ENCODE assay signal across 29 cellular contexts in genomic region chr1:109475261-109475660, GRCh38. TPM values are rescaled to one million over a fixed set of nuclear protein-coding genes. Genes with fewer than 3 reads are reported as not detected.
"Had no signal": no experiment of that assay in that cellular context is flagged by ENCODE, and none has a peak within 500 bp of the region (broad histone marks: within the 10 kb centered on the region; RNA-seq: fewer than 3 reads in every experiment).

No MANE protein-coding gene starts in this region.

- H3K27me3 ChIP-seq: esophagus muscularis mucosa, sigmoid colon, stomach, tibial artery, upper lobe of left lung had no signal

- DNase-seq: dermis blood vessel endothelial cell; effector memory CD4-positive, alpha-beta T cell; foreskin melanocyte; head of caudate nucleus; kidney; naive B cell; right cardiac atrium; sigmoid colon; stimulated activated CD4-positive, alpha-beta T cell treated with anti-CD3 and anti-CD28 coated beads, Interleukin-2, amount 100 ng/mL, for 24 hours; stimulated activated CD4-positive, alpha-beta T cell treated with anti-CD3 and anti-CD28 coated beads, Interleukin-4, amount 100 ng/mL, for 24 hours; stimulated activated naive CD4-positive, alpha-beta T cell treated with Interleukin-2 at 50 U/mL for 16 hours; stomach; tibial artery; upper lobe of left lung had no signal

- H2AFZ ChIP-seq: parathyroid adenoma had no signal

- H3K79me2 ChIP-seq: parathyroid adenoma had no signal

- H3K36me3 Mint-ChIP-seq: memory B cell; naive B cell; natural killer cell treated with Interleukin-12 subunit alpha and Interleukin-12 subunit beta and Interleukin-15 and Interleukin-18, amount 100 ng/mL, for 72 hours; stimulated activated effector memory CD8-positive, alpha-beta T cell treated with anti-CD3 and anti-CD28 coated beads, Interleukin-12 subunit alpha, Interleukin-12 subunit beta, amount 100 ng/mL, for 72 hours had no signal

- H3K9ac ChIP-seq: parathyroid adenoma had no signal

- H3K27ac Mint-ChIP-seq: memory B cell; naive B cell; natural killer cell treated with Interleukin-12 subunit alpha and Interleukin-12 subunit beta and Interleukin-15 and Interleukin-18, amount 100 ng/mL, for 72 hours; progenitor cell of endocrine pancreas; stimulated activated effector memory CD8-positive, alpha-beta T cell treated with anti-CD3 and anti-CD28 coated beads, Interleukin-12 subunit alpha, Interleukin-12 subunit beta, amount 100 ng/mL, for 72 hours had no signal

- FAIRE-seq: endothelial cell of umbilical vein, kidney, urothelium cell line had no signal

- H3K4me1 ChIP-seq: esophagus muscularis mucosa, parathyroid adenoma, sigmoid colon, stomach, tibial artery, upper lobe of left lung had no signal

- H3K36me3 ChIP-seq: neutrophil, tibial artery, upper lobe of left lung had no signal

- H3K4me3 Mint-ChIP-seq: memory B cell; naive B cell; natural killer cell treated with Interleukin-12 subunit alpha and Interleukin-12 subunit beta and Interleukin-15 and Interleukin-18, amount 100 ng/mL, for 72 hours; neural crest cell; stimulated activated effector memory CD8-positive, alpha-beta T cell treated with anti-CD3 and anti-CD28 coated beads, Interleukin-12 subunit alpha, Interleukin-12 subunit beta, amount 100 ng/mL, for 72 hours had no signal

- H3K4me3 ChIP-seq: coronary artery, esophagus muscularis mucosa, lung, sigmoid colon, stomach, tibial artery, upper lobe of left lung had no signal

- H3K4me1 Mint-ChIP-seq: memory B cell; naive B cell; neural crest cell; stimulated activated effector memory CD8-positive, alpha-beta T cell treated with anti-CD3 and anti-CD28 coated beads, Interleukin-12 subunit alpha, Interleukin-12 subunit beta, amount 100 ng/mL, for 72 hours had no signal

- H3K27ac ChIP-seq: coronary artery, esophagus muscularis mucosa, neutrophil, parathyroid adenoma, sigmoid colon, stomach, tibial artery, upper lobe of left lung had no signal

- ATAC-seq: left lobe of liver; natural killer cell treated with Interleukin-12 subunit alpha and Interleukin-12 subunit beta and Interleukin-15 and Interleukin-18, amount 100 ng/mL, for 72 hours; stimulated activated effector memory CD8-positive, alpha-beta T cell treated with anti-CD3 and anti-CD28 coated beads, Interleukin-12 subunit alpha, Interleukin-12 subunit beta, amount 100 ng/mL, for 72 hours had no signal

- H3K9me3 ChIP-seq: esophagus muscularis mucosa, neutrophil, sigmoid colon, stomach, tibial artery, upper lobe of left lung had no signal

- H3K9me3 Mint-ChIP-seq: memory B cell; natural killer cell treated with Interleukin-12 subunit alpha and Interleukin-12 subunit beta and Interleukin-15 and Interleukin-18, amount 100 ng/mL, for 72 hours; neural crest cell; stimulated activated effector memory CD8-positive, alpha-beta T cell treated with anti-CD3 and anti-CD28 coated beads, Interleukin-12 subunit alpha, Interleukin-12 subunit beta, amount 100 ng/mL, for 72 hours had no signal

RNA-seq across cellular contexts. Expression of gene SYPL2, which starts 8.9 kb away (rescaled TPM):
- total RNA-seq: dermis blood vessel endothelial cell; endothelial cell of umbilical vein; glomerular endothelial cell; mononuclear cell; natural killer cell treated with Interleukin-12 subunit alpha and Interleukin-12 subunit beta and Interleukin-15 and Interleukin-18, amount 100 ng/mL, for 72 hours had no signal
